Comparison of ENCODE assay signal across 35 cellular contexts in genomic region chr2:55826246-55826645, GRCh38.
"Had no signal": no experiment of that assay in that cellular context is flagged by ENCODE, and none has a peak within 500 bp of the region (broad histone marks: within the 10 kb centered on the region; RNA-seq: fewer than 3 reads in every experiment).

No MANE protein-coding gene starts in this region.

- H3K27me3 ChIP-seq: adrenal gland, ascending aorta, body of pancreas, brain microvascular endothelial cell, breast epithelium, cardiac muscle cell had no signal

- H3K27ac ChIP-seq: adrenal gland, ascending aorta, body of pancreas, brain microvascular endothelial cell, breast epithelium, cardiac muscle cell had no signal

- H3K36me3 ChIP-seq: adrenal gland, ascending aorta, brain microvascular endothelial cell, breast epithelium, cardiac muscle cell had no signal

- FAIRE-seq: astrocyte, bronchial epithelial cell had no signal

- DNase-seq: activated effector memory CD4-positive, alpha-beta T cell treated with anti-CD3 and anti-CD28 coated beads, Interleukin-2, amount 50 U/mL, for 16 hours; activated effector memory CD4-positive, alpha-beta T cell treated with Interleukin-2 at 50 U/mL for 16 hours; activated gamma-delta T cell; activated gamma-delta T cell treated with Interleukin-2 at 50 U/mL for 16 hours; activated naive CD4-positive, alpha-beta T cell; activated naive CD4-positive, alpha-beta T cell treated with anti-CD3 and anti-CD28 coated beads for 36 hours; activated naive CD4-positive, alpha-beta T cell treated with anti-CD3 and anti-CD28 coated beads, Interleukin-2, amount 10 ng/mL, durations not matched to agents 7 days and 5 days; activated naive CD4-positive, alpha-beta T cell treated with anti-CD3 and anti-CD28 coated beads, Interleukin-2, amount 50 U/mL, for 16 hours; activated naive CD4-positive, alpha-beta T cell treated with Interleukin-2 at 50 U/mL for 16 hours; activated naive CD8-positive, alpha-beta T cell treated with anti-CD3 and anti-CD28 coated beads for 36 hours; activated naive CD8-positive, alpha-beta T cell treated with anti-CD3 and anti-CD28 coated beads, Interleukin-2, amount 10 ng/mL, durations not matched to agents 7 days and 5 days; activated naive CD8-positive, alpha-beta T cell treated with anti-CD3 and anti-CD28 coated beads, Interleukin-2, amount 50 U/mL, for 24 hours; activated T-cell treated with anti-CD3 and anti-CD28 coated beads for 4 hours; activated T-cell treated with anti-CD3 and anti-CD28 coated beads, Interleukin-2, amount 50 U/mL, for 1 hour; activated T-cell treated with anti-CD3 and anti-CD28 coated beads, Interleukin-2, amount 50 U/mL, for 24 hours; activated T-cell treated with anti-CD3 and anti-CD28 coated beads, Interleukin-2, amount 50 U/mL, for 4 hours; activated T-cell treated with anti-CD3 and anti-CD28 coated beads, Interleukin-2, amount 50 U/mL, for 48 hours; activated T-cell treated with anti-CD3 and anti-CD28 coated beads, Interleukin-2, amount 50 U/mL, for 72 hours; adrenal gland; amniotic stem cell; amygdala; anterior cingulate cortex; aorta; body of pancreas; brain microvascular endothelial cell; caudate nucleus; central memory CD4-positive, alpha-beta T cell; cerebellar nuclear complex had no signal

- H3K4me3 ChIP-seq: adrenal gland, ascending aorta, body of pancreas, breast epithelium, cardiac muscle cell had no signal

- ATAC-seq: activated naive CD4-positive, alpha-beta T cell treated with anti-CD3 and anti-CD28 coated beads, Interleukin-2, amount 50 U/mL, for 72 hours; activated naive CD8-positive, alpha-beta T cell treated with anti-CD3 and anti-CD28 coated beads, Interleukin-2, amount 50 U/mL, for 24 hours; activated T-cell treated with anti-CD3 and anti-CD28 coated beads, Interleukin-2, amount 50 U/mL, for 4 hours; activated T-cell treated with anti-CD3 and anti-CD28 coated beads, Interleukin-2, amount 50 U/mL, for 72 hours; activated T-helper 17 cell treated with anti-CD3 and anti-CD28 coated beads, Interleukin-2, amount 50 U/mL, for 72 hours; body of pancreas had no signal

- H3K9me3 ChIP-seq: adrenal gland, ascending aorta, body of pancreas, breast epithelium had no signal

- H3K4me1 ChIP-seq: adrenal gland, ascending aorta, breast epithelium had no signal
